Comparison of ENCODE assay signal across 9 cellular contexts in genomic region chr6:149961728-149962425, GRCh38. TPM values are rescaled to one million over a fixed set of nuclear protein-coding genes. Genes with fewer than 3 reads are reported as not detected.
A peak's percentile ranks its signal among the peaks of the same experiment; 100 is the strongest.
DNase-seq lines count a peak whose midpoint lies in the region; ATAC-seq, FAIRE-seq and TF ChIP-seq lines count a peak whose summit lies in the region.
"Had no signal": no experiment of that assay in that cellular context is flagged by ENCODE, and none has a peak within 500 bp of the region (broad histone marks: within the 10 kb centered on the region; RNA-seq: fewer than 3 reads in every experiment).

No MANE protein-coding gene starts in this region.

- peaks cover 7% of the 10 kb centered on the region for H3K4me1 ChIP-seq in PC-3 (ENCODE audit: insufficient read depth, low read length)

- no peaks in the 10 kb centered on the region for H3K9me3 Mint-ChIP-seq in activated T-cell treated with anti-CD3 and anti-CD28 coated beads, Interleukin-2, amount 50 U/mL, for 24 hours

- ATAC-seq in PC-3 = no peak

- no peak overlapping the region for H3K9ac ChIP-seq in PC-3 (ENCODE audit: low read length)

- TF ChIP-seq CTCF in PC-3 (conservative IDR thresholded peaks at IDR 0.05; ENCODE audit: low read depth, low read length) = peak; percentile 33; the same call in 1 of the 2 replicates
- TF ChIP-seq CTCF in bronchial epithelial cell (IDR thresholded peaks at IDR 0.05; ENCODE audit: insufficient read depth, low read length, severe bottlenecking) = peak; percentile 36

- H4K20me1 ChIP-seq in PC-3 (ENCODE audit: low read length) = no peaks in the 10 kb centered on the region

- H3K27ac Mint-ChIP-seq in activated T-cell treated with anti-CD3 and anti-CD28 coated beads, Interleukin-2, amount 50 U/mL, for 24 hours = no peak overlapping the region

- H3K27me3 ChIP-seq in PC-3 (ENCODE audit: low read length) = no peaks in the 10 kb centered on the region
- peaks cover 17% of the 10 kb centered on the region for H3K27me3 ChIP-seq in bronchial epithelial cell (ENCODE audit: control insufficient read depth, insufficient read depth, low read length)

- H3K4me3 ChIP-seq in PC-3 (ENCODE audit: low read length) (no peak overlapping the region), bronchial epithelial cell (ENCODE audit: low read depth, low read length) (no peak overlapping the region)
- H3K4me3 ChIP-seq: upper lobe of left lung had no signal

- POLR2A ChIA-PET in PC-3 (lab: Charles Lee; ENCODE audit: unreplicated experiment) = no interaction called here

- peaks cover 86% of the 10 kb centered on the region for H3K27me3 Mint-ChIP-seq in activated T-cell treated with anti-CD3 and anti-CD28 coated beads, Interleukin-2, amount 50 U/mL, for 24 hours

- H3K4me2 ChIP-seq in PC-3 (ENCODE audit: low read length) = no peak overlapping the region

- FAIRE-seq in bronchial epithelial cell (lab: Jason Lieb, UNC) = no peak

- peaks cover 1% of the 10 kb centered on the region for H3K36me3 Mint-ChIP-seq in activated T-cell treated with anti-CD3 and anti-CD28 coated beads, Interleukin-2, amount 50 U/mL, for 24 hours (ENCODE audit: low read depth)

- CTCF ChIA-PET in PC-3 (lab: Charles Lee) = no interaction called here

- no TSS peak for BruUV-seq in PC-3 (replicated peaks; lab: Mats Ljungman, UMichigan)

- H3K9me3 ChIP-seq in PC-3 (ENCODE audit: low read length) = no peaks in the 10 kb centered on the region
- H3K9me3 ChIP-seq: upper lobe of left lung had no signal

- no peak overlapping the region for H3K4me3 Mint-ChIP-seq in activated T-cell treated with anti-CD3 and anti-CD28 coated beads, Interleukin-2, amount 50 U/mL, for 24 hours

- no peak overlapping the region for H3K27ac ChIP-seq in PC-3 (ENCODE audit: low read length)

- intact Hi-C loops in PC-3 (cut with micrococcal nuclease) = no loop called here

- no peaks in the 10 kb centered on the region for H3F3A ChIP-seq in PC-3 (ENCODE audit: low read length, unreplicated experiment)

- no peak overlapping the region for H2AFZ ChIP-seq in PC-3 (ENCODE audit: low read length)

- H3K79me2 ChIP-seq in PC-3 (ENCODE audit: low read length) = no peaks in the 10 kb centered on the region

- DNase-seq in activated T-cell treated with anti-CD3 and anti-CD28 coated beads for 1 hour (ENCODE audit: low read depth) = peak; percentile 33
- no peak for DNase-seq in activated T-cell treated with anti-CD3 and anti-CD28 coated beads, Interleukin-2, amount 50 U/mL, for 24 hours
- peak; percentile 25 for DNase-seq in PC-3
- peak; percentile 28 for DNase-seq in bronchial epithelial cell (ENCODE audit: low read depth)
- DNase-seq in stimulated activated CD4-positive, alpha-beta T cell treated with anti-CD3 and anti-CD28 coated beads, Interleukin-4, amount 100 ng/mL, for 4 hours = peak; percentile 22 to 50
- DNase-seq in midbrain (lab: John Stamatoyannopoulos, UW) = no peak
- DNase-seq in HuH-7.5 (ENCODE audit: low spot score) = no peak
- no peak for DNase-seq in globus pallidus (ENCODE audit: low spot score)
- DNase-seq: upper lobe of left lung had no signal

- H3K36me3 ChIP-seq in PC-3 (ENCODE audit: low read depth, low read length) (no peaks in the 10 kb centered on the region), bronchial epithelial cell (ENCODE audit: control insufficient read depth, insufficient read depth, low read length) (no peaks in the 10 kb centered on the region)
- H3K36me3 ChIP-seq: upper lobe of left lung had no signal

- no peaks in the 10 kb centered on the region for H3K9me2 ChIP-seq in PC-3 (replicated peaks; ENCODE audit: low read length)

- H3K4me1 Mint-ChIP-seq in activated T-cell treated with anti-CD3 and anti-CD28 coated beads, Interleukin-2, amount 50 U/mL, for 24 hours (ENCODE audit: low read depth) = peaks cover 30% of the 10 kb centered on the region

RNA-seq across cellular contexts. Expression of gene ULBP1, which starts 1.9 kb away (rescaled TPM):
- total RNA-seq in PC-3 (2014; rRNA removed) (0.86 and 0.87 TPM in 2 replicates), bronchial epithelial cell (1.1 and 4.1 TPM in 2 replicates)

RNA-seq across cellular contexts. Expression of gene ULBP2, which starts 20.1 kb away (rescaled TPM):
- 5.8 and 8.1 TPM in 2 replicates for total RNA-seq in PC-3 (2014; rRNA removed)
- 2.4 and 12.2 TPM in 2 replicates for total RNA-seq in bronchial epithelial cell

RNA-seq across cellular contexts. Expression of gene RAET1G, which starts 39.0 kb away (rescaled TPM):
- 1.5 and 2.0 TPM in 2 replicates for total RNA-seq in PC-3 (2014; rRNA removed)
- 26.6 and 45.0 TPM in 2 replicates for total RNA-seq in bronchial epithelial cell

Comparison
In these comparisons a context has a peak if more than half of its experiments do, and no peak if none do; other contexts are left out.
1. DNase-seq: peak in activated T-cell treated with anti-CD3 and anti-CD28 coated beads for 1 hour (single experiment), PC-3 (single experiment), bronchial epithelial cell (single experiment) and stimulated activated CD4-positive, alpha-beta T cell treated with anti-CD3 and anti-CD28 coated beads, Interleukin-4, amount 100 ng/mL, for 4 hours (2 of 2); none in activated T-cell treated with anti-CD3 and anti-CD28 coated beads, Interleukin-2, amount 50 U/mL, for 24 hours (single experiment), midbrain (single experiment), HuH-7.5 (single experiment) and globus pallidus (single experiment).